11 cellular contexts compared by ENCODE assay signal in the genomic region with DNA sequence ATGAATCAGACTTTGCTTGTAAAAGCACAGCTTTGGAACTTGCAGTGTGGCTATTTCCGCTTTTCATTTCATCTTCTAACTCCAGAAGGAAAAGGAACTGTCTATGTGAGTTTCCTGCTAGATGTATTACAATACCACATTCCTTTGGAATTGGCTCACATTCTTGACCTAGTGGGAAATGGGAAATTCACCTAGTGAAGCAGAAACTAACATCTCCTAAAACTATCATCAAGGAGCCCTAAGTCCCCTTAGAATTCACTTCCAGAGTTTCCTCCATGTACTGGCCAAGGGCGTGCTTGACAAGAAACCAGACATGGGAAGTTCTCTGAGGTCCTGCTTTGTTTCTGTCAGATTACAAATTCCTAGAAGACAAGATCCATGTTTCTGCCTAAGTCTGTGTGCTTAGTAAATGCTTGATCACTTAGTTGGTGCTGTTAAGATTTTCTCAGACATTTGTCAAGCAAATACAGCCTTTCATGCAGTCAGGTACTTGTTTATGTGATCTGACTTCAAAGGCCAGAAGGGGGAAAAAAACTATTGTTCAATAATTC.
DNase-seq lines count a peak whose midpoint lies in the region; ATAC-seq and TF ChIP-seq lines count a peak whose summit lies in the region.
"Had no signal": no experiment of that assay in that cellular context is flagged by ENCODE, and none has a peak within 500 bp of the region (broad histone marks: within the 10 kb centered on the region; RNA-seq: fewer than 3 reads in every experiment).

No MANE protein-coding gene starts in this region.

- no peaks in the 10 kb centered on the region for H4K20me1 ChIP-seq in BLaER1 treated with 17β-estradiol and CSF1 and Interleukin-3, amounts not matched to agents 10 nM and 100 nM
- H4K20me1 ChIP-seq in SK-N-SH (ENCODE audit: insufficient read depth): no peaks in the 10 kb centered on the region
- H4K20me1 ChIP-seq in osteoblast (ENCODE audit: insufficient read depth, low read length): no peaks in the 10 kb centered on the region

- no peaks in the 10 kb centered on the region for H3K27me3 ChIP-seq in BLaER1 treated with 17β-estradiol and CSF1 and Interleukin-3, amounts not matched to agents 10 nM and 100 nM
- H3K27me3 ChIP-seq in SK-N-SH (ENCODE audit: insufficient read depth) (no peaks in the 10 kb centered on the region), osteoblast (ENCODE audit: insufficient read depth, low read length) (no peaks in the 10 kb centered on the region)
- H3K27me3 ChIP-seq: pancreas had no signal

- peak overlapping the region in 7 of 11 experiments; percentile 27 to 77 (median 71); a peak in 14 of 22 replicates for H3K27ac ChIP-seq in BLaER1 treated with 17β-estradiol and CSF1 and Interleukin-3, amounts not matched to agents 10 nM and 100 nM
- peak overlapping the region in 1 of 2 experiments; percentile 69 for H3K27ac ChIP-seq in SK-N-SH (ENCODE audit: low read depth in 2 of 2, low read length in 1 of 2)
- peak overlapping the region; percentile 93 for H3K27ac ChIP-seq in osteoblast (ENCODE audit: low read depth, low read length)
- H3K27ac ChIP-seq: pancreas had no signal

- no peaks in the 10 kb centered on the region for H3K36me3 ChIP-seq in BLaER1 treated with 17β-estradiol and CSF1 and Interleukin-3, amounts not matched to agents 10 nM and 100 nM
- H3K36me3 ChIP-seq in SK-N-SH (replicated peaks in 1 of 2; ENCODE audit: control insufficient read depth in 1 of 2, insufficient read depth in 2 of 2, low read length in 1 of 2): no peaks in the 10 kb centered on the region
- H3K36me3 ChIP-seq in osteoblast (ENCODE audit: insufficient read depth, low read length): no peaks in the 10 kb centered on the region
- H3K36me3 ChIP-seq: pancreas had no signal

- ATAC-seq in GM19035 (IDR thresholded peaks at IDR 0.05; ENCODE audit: unreplicated experiment): no peak
- ATAC-seq: stimulated activated naive CD8-positive, alpha-beta T cell treated with anti-CD3 and anti-CD28 coated beads, Interleukin-15, Interleukin-2, amounts not matched to agents 100 U/mL and 50 U/mL, for 24 hours had no signal

- no peak overlapping the region for H3K4me3 ChIP-seq in BLaER1 treated with 17β-estradiol and CSF1 and Interleukin-3, amounts not matched to agents 10 nM and 100 nM
- H3K4me3 ChIP-seq in SK-N-SH (ENCODE audit: low read depth in 2 of 2, low read length in 1 of 2) (no peak overlapping the region), osteoblast (ENCODE audit: insufficient read depth, low read length) (no peak overlapping the region)
- H3K4me3 ChIP-seq: pancreas had no signal

- peaks cover 0 to 77% (median 37%) of the 10 kb centered on the region in 10 experiments; a peak in 14 of 20 replicates for H3K4me1 ChIP-seq in BLaER1 treated with 17β-estradiol and CSF1 and Interleukin-3, amounts not matched to agents 10 nM and 100 nM
- H3K4me1 ChIP-seq in SK-N-SH (ENCODE audit: control insufficient read depth in 1 of 2, insufficient read depth in 2 of 2, low read depth in 1 of 2, low read length in 1 of 2): peaks cover 0 to 35% of the 10 kb centered on the region in 2 experiments; a peak in 3 of 4 replicates
- peaks cover 39% of the 10 kb centered on the region for H3K4me1 ChIP-seq in osteoblast (ENCODE audit: insufficient read depth, low read length)
- H3K4me1 ChIP-seq: pancreas had no signal

- no peaks in the 10 kb centered on the region for H3K9me2 ChIP-seq in SK-N-SH

- peaks cover 23% of the 10 kb centered on the region for H3F3A ChIP-seq in SK-N-SH (replicated peaks; ENCODE audit: insufficient read depth)

- TF ChIP-seq CTCF in SK-N-SH (IDR thresholded peaks at IDR 0.05) (no peak), osteoblast (IDR thresholded peaks at IDR 0.05; ENCODE audit: extremely low read depth, low read depth, low read length) (no peak)

- H3K79me2 ChIP-seq in SK-N-SH (ENCODE audit: insufficient read depth): no peaks in the 10 kb centered on the region
- no peaks in the 10 kb centered on the region for H3K79me2 ChIP-seq in osteoblast (ENCODE audit: insufficient read depth, low read length)

- peak overlapping the region in 4 of 11 experiments; percentile 39 to 57 (median 54); a peak in 7 of 22 replicates for H3K9ac ChIP-seq in BLaER1 treated with 17β-estradiol and CSF1 and Interleukin-3, amounts not matched to agents 10 nM and 100 nM
- no peak overlapping the region for H3K9ac ChIP-seq in SK-N-SH

- TF ChIP-seq RAD21 in SK-N-SH (IDR thresholded peaks at IDR 0.05; ENCODE audit: low read length): no peak

- H3K4me2 ChIP-seq in BLaER1 treated with 17β-estradiol and CSF1 and Interleukin-3, amounts not matched to agents 10 nM and 100 nM: peak overlapping the region in 9 of 11 experiments; percentile 10 to 87 (median 72); a peak in 17 of 22 replicates
- H3K4me2 ChIP-seq in SK-N-SH: no peak overlapping the region
- H3K4me2 ChIP-seq in osteoblast (ENCODE audit: insufficient read depth, low read length): peak overlapping the region; percentile 22

- peak in 1 of 2 experiments; percentile 17; a peak in 1 of 4 replicates for TF ChIP-seq EP300 in SK-N-SH (IDR thresholded peaks at IDR 0.05; ENCODE audit: borderline replicate concordance in 1 of 2, low read depth in 1 of 2, low read length in 1 of 2)

- no peak for DNase-seq in SK-N-SH
- DNase-seq in glomerular endothelial cell (ENCODE audit: extremely low read depth, low read depth, low spot score): peak; percentile 79
- no peak for DNase-seq in osteoblast (ENCODE audit: insufficient read length, low spot score, missing footprints)
- no peak for DNase-seq in DMS79 (lab: John Stamatoyannopoulos, UW)
- DNase-seq in NCI-H2196 treated with DMSO at 0.1 percent for 48 hours (lab: John Stamatoyannopoulos, UW; ENCODE audit: unreplicated experiment): no peak
- DNase-seq in NCI-H187 treated with DMSO at 0.1 percent for 48 hours (lab: John Stamatoyannopoulos, UW): no peak
- DNase-seq: NCI-H1417; pancreas; stimulated activated naive CD8-positive, alpha-beta T cell treated with anti-CD3 and anti-CD28 coated beads, Interleukin-15, Interleukin-2, amounts not matched to agents 100 U/mL and 50 U/mL, for 24 hours had no signal

- 69% methylated on average over 2 of the region's 2 CpGs for WGBS in SK-N-SH (ENCODE audit: low lambda C conversion rate)

- H2AFZ ChIP-seq in SK-N-SH (ENCODE audit: low read depth) (peak overlapping the region; percentile 5; the same call in 1 of the 2 replicates), osteoblast (ENCODE audit: low read length) (no peak overlapping the region)

- POLR2A ChIA-PET in SK-N-SH (lab: Yijun Ruan, JAX): no interaction called here

- no peaks in the 10 kb centered on the region for H3K9me3 ChIP-seq in BLaER1 treated with 17β-estradiol and CSF1 and Interleukin-3, amounts not matched to agents 10 nM and 100 nM (replicated peaks in 1 of 11)
- no peaks in the 10 kb centered on the region for H3K9me3 ChIP-seq in SK-N-SH
- H3K9me3 ChIP-seq in osteoblast (ENCODE audit: low read depth, low read length): no peaks in the 10 kb centered on the region
- H3K9me3 ChIP-seq: pancreas had no signal

- CTCF ChIA-PET in SK-N-SH (lab: Yijun Ruan, JAX): no interaction called here

TF ChIP-seq in SK-N-SH, 30 proteins besides CTCF, POLR2A, EP300 and RAD21:
- TF ChIP-seq FOSL2 (IDR thresholded peaks at IDR 0.05; ENCODE audit: borderline replicate concordance, low read depth): peak; percentile 35; the same call in 1 of the 2 replicates
- TF ChIP-seq, protein P1, sequence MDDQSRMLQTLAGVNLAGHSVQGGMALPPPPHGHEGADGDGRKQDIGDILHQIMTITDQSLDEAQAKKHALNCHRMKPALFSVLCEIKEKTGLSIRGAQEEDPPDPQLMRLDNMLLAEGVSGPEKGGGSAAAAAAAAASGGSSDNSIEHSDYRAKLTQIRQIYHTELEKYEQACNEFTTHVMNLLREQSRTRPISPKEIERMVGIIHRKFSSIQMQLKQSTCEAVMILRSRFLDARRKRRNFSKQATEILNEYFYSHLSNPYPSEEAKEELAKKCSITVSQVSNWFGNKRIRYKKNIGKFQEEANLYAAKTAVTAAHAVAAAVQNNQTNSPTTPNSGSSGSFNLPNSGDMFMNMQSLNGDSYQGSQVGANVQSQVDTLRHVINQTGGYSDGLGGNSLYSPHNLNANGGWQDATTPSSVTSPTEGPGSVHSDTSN (IDR thresholded peaks at IDR 0.05): peak; percentile 38
- 0 out of 2 replicates have a peak, but pooled peaks have one; percentile 44 for TF ChIP-seq TEAD4 (IDR thresholded peaks at IDR 0.05; ENCODE audit: borderline replicate concordance, insufficient read depth)
- peak; percentile 32; the same call in 1 of the 2 replicates for TF ChIP-seq JUND (IDR thresholded peaks at IDR 0.05)
- TF ChIP-seq NFIC (IDR thresholded peaks at IDR 0.05; ENCODE audit: borderline replicate concordance): peak; percentile 29; the same call in 1 of the 2 replicates
- TF ChIP-seq TAF1 (IDR thresholded peaks at IDR 0.05; ENCODE audit: borderline replicate concordance, low read depth, low read length): no peak
- no peak for TF ChIP-seq ZBTB33 (IDR thresholded peaks at IDR 0.05; ENCODE audit: borderline replicate concordance, low read depth)
- peak; percentile 48 for TF ChIP-seq TCF12 (IDR thresholded peaks at IDR 0.05)
TF ChIP-seq in SK-N-SH: peak in this region for 6.
